ENCODE assay signal across 19 cellular contexts in genomic region chr12:105805730-105806390, GRCh38.
DNase-seq lines count a peak whose midpoint lies in the region; ATAC-seq, FAIRE-seq and TF ChIP-seq lines count a peak whose summit lies in the region.
"Had no signal": no experiment of that assay in that cellular context is flagged by ENCODE, and none has a peak within 500 bp of the region (broad histone marks: within the 10 kb centered on the region; RNA-seq: fewer than 3 reads in every experiment).

No MANE protein-coding gene starts in this region.

- no peaks in the 10 kb centered on the region for H3K27me3 ChIP-seq in bronchial epithelial cell (ENCODE audit: control insufficient read depth, insufficient read depth, low read length)
- H3K27me3 ChIP-seq: BLaER1, SJCRH30 had no signal

- FAIRE-seq in bronchial epithelial cell (lab: Jason Lieb, UNC): peak; percentile 76

- ATAC-seq in left lobe of liver (peak; percentile 56), HG03039 (IDR thresholded peaks at IDR 0.05; ENCODE audit: unreplicated experiment) (no peak), GM18861 (IDR thresholded peaks at IDR 0.05; ENCODE audit: unreplicated experiment) (no peak)

- no peak overlapping the region for H3K4me3 ChIP-seq in bronchial epithelial cell (ENCODE audit: low read depth, low read length)
- H3K4me3 ChIP-seq: BLaER1, SJCRH30 had no signal

- TF ChIP-seq CTCF in bronchial epithelial cell (IDR thresholded peaks at IDR 0.05; ENCODE audit: insufficient read depth, low read length, severe bottlenecking): no peak

- H3K36me3 ChIP-seq in bronchial epithelial cell (ENCODE audit: control insufficient read depth, insufficient read depth, low read length): no peaks in the 10 kb centered on the region
- H3K36me3 ChIP-seq: BLaER1, SJCRH30 had no signal

- DNase-seq in DMS53 (lab: John Stamatoyannopoulos, UW) (peak; percentile 95), NCI-H2029 (lab: John Stamatoyannopoulos, UW) (peak; percentile 84), bronchial epithelial cell (ENCODE audit: low read depth) (peak; percentile 58), left lobe of liver (ENCODE audit: low spot score) (no peak), NCI-H1105 (lab: John Stamatoyannopoulos, UW) (no peak), HuH-7.5 (ENCODE audit: low spot score) (no peak)
- DNase-seq: CD8-positive, alpha-beta memory T cell; EL; H7; IMR-90; Kasumi-1; NCI-H1417 treated with DMSO at 0.1 percent for 48 hours; NCI-H2081 treated with DMSO at 0.1 percent for 48 hours; NCI-H446; NCI-H774; SJCRH30 had no signal

Comparison
In these comparisons a context has a peak if more than half of its experiments do, and no peak if none do; other contexts are left out.
1. DNase-seq: peak in DMS53 (single experiment), NCI-H2029 (single experiment) and bronchial epithelial cell (single experiment); none in left lobe of liver (single experiment), NCI-H1105 (single experiment) and HuH-7.5 (single experiment).